Comparison of ENCODE assay signal across 1 cellular context in genomic region chr10:74432841-74433594, GRCh38.
TF ChIP-seq lines count a peak whose summit lies in the region.

No MANE protein-coding gene starts in this region.

TF ChIP-seq in GM23338, 12 proteins besides CTCF, POLR2A, EP300 and RAD21 (continued from another document):
- TF ChIP-seq ZNF462 (CRISPR knock-in tag; IDR thresholded peaks at IDR 0.05) (no peak), EZH2 (IDR thresholded peaks at IDR 0.05; ENCODE audit: low read depth, unreplicated experiment) (no peak), STAT1 (IDR thresholded peaks at IDR 0.05; ENCODE audit: unreplicated experiment) (no peak), POLR2AphosphoS5 (IDR thresholded peaks at IDR 0.05; ENCODE audit: low read depth) (no peak), EZH2phosphoT487 (IDR thresholded peaks at IDR 0.05; ENCODE audit: unreplicated experiment) (no peak), JUNB (IDR thresholded peaks at IDR 0.05; ENCODE audit: unreplicated experiment) (no peak)
